In genomic region chr2:174902491-174903242, GRCh38 we compare ENCODE assay signal across 16 cellular contexts.
DNase-seq lines count a peak whose midpoint lies in the region; ATAC-seq, FAIRE-seq and TF ChIP-seq lines count a peak whose summit lies in the region.
"Had no signal": no experiment of that assay in that cellular context is flagged by ENCODE, and none has a peak within 500 bp of the region (broad histone marks: within the 10 kb centered on the region; RNA-seq: fewer than 3 reads in every experiment).

No MANE protein-coding gene starts in this region.

- DNase-seq in D721Med (ENCODE audit: insufficient read length, low spot score) (no peak), SK-N-DZ (ENCODE audit: low spot score) (peak; percentile 79), choroid plexus epithelial cell (ENCODE audit: low read depth) (peak; percentile 72), neural progenitor cell (ENCODE audit: low spot score) (no peak), GM19238 (ENCODE audit: insufficient read length, low spot score) (no peak), foreskin melanocyte (no peak), midbrain (lab: John Stamatoyannopoulos, UW) (no peak)
- DNase-seq: activated CD8-positive, alpha-beta memory T cell treated with anti-CD3 and anti-CD28 coated beads, Interleukin-2, amount 10 ng/mL, durations not matched to agents 7 days and 5 days; mesendoderm; MM.1S; Peyer's patch; stimulated activated CD4-positive, alpha-beta T cell treated with anti-CD3 and anti-CD28 coated beads, Interleukin-4, amount 100 ng/mL, for 24 hours; T-helper 9 cell had no signal

- H2AFZ ChIP-seq in neural progenitor cell (replicated peaks): no peak overlapping the region

- H3K27me3 ChIP-seq in neural progenitor cell: no peaks in the 10 kb centered on the region
- H3K27me3 ChIP-seq: Peyer's patch had no signal

- H3K27ac ChIP-seq in neural progenitor cell: peak overlapping the region; percentile 76
- H3K27ac ChIP-seq: Peyer's patch, prostate gland had no signal

- H3K36me3 Mint-ChIP-seq in neural progenitor cell: peaks cover 11% of the 10 kb centered on the region
- H3K36me3 Mint-ChIP-seq: activated CD8-positive, alpha-beta memory T cell treated with anti-CD3 and anti-CD28 coated beads, Interleukin-2, amount 10 ng/mL, durations not matched to agents 7 days and 5 days had no signal

- peaks cover 5% of the 10 kb centered on the region for H3K36me3 ChIP-seq in neural progenitor cell
- H3K36me3 ChIP-seq: Peyer's patch, prostate gland had no signal

- no peaks in the 10 kb centered on the region for H4K20me1 ChIP-seq in neural progenitor cell (ENCODE audit: low read depth)

- H3K9ac ChIP-seq in neural progenitor cell: no peak overlapping the region

- no peak for ATAC-seq in GM21390 (IDR thresholded peaks at IDR 0.05; ENCODE audit: unreplicated experiment)
- ATAC-seq: activated CD8-positive, alpha-beta memory T cell treated with anti-CD3 and anti-CD28 coated beads, Interleukin-2, amount 10 ng/mL, durations not matched to agents 7 days and 5 days had no signal

- FAIRE-seq in D721Med (lab: Jason Lieb, UNC): peak; percentile 92

- H3K4me1 Mint-ChIP-seq in neural progenitor cell: peaks cover 25% of the 10 kb centered on the region

- no peak overlapping the region for H3K4me3 ChIP-seq in choroid plexus epithelial cell (ENCODE audit: low read depth, low read length)
- H3K4me3 ChIP-seq in neural progenitor cell: no peak overlapping the region
- H3K4me3 ChIP-seq: Peyer's patch, prostate gland had no signal

- peak overlapping the region; percentile 61 for H3K27ac Mint-ChIP-seq in neural progenitor cell
- H3K27ac Mint-ChIP-seq: activated CD8-positive, alpha-beta memory T cell treated with anti-CD3 and anti-CD28 coated beads, Interleukin-2, amount 10 ng/mL, durations not matched to agents 7 days and 5 days had no signal

- no peak overlapping the region for H3K4me3 Mint-ChIP-seq in neural progenitor cell
- H3K4me3 Mint-ChIP-seq: activated CD8-positive, alpha-beta memory T cell treated with anti-CD3 and anti-CD28 coated beads, Interleukin-2, amount 10 ng/mL, durations not matched to agents 7 days and 5 days; CD8-positive, alpha-beta memory T cell had no signal

- peaks cover 25% of the 10 kb centered on the region for H3K4me1 ChIP-seq in neural progenitor cell
- H3K4me1 ChIP-seq: Peyer's patch, prostate gland had no signal

- no peaks in the 10 kb centered on the region for H3K79me2 ChIP-seq in neural progenitor cell (ENCODE audit: low read depth)

- H3K27me3 Mint-ChIP-seq in neural progenitor cell (ENCODE audit: insufficient read depth, low read depth): peaks cover 2% of the 10 kb centered on the region
- H3K27me3 Mint-ChIP-seq: CD8-positive, alpha-beta memory T cell had no signal

- H3K4me2 ChIP-seq in neural progenitor cell: no peak overlapping the region

- H3K9me3 ChIP-seq in neural progenitor cell (ENCODE audit: low read depth): no peaks in the 10 kb centered on the region
- H3K9me3 ChIP-seq: Peyer's patch, prostate gland had no signal

- H3K9me3 Mint-ChIP-seq in neural progenitor cell: no peaks in the 10 kb centered on the region
- H3K9me3 Mint-ChIP-seq: CD8-positive, alpha-beta memory T cell had no signal

- TF ChIP-seq CTCF in D721Med (IDR thresholded peaks at IDR 0.05; ENCODE audit: insufficient read depth, missing control alignments) (no peak), choroid plexus epithelial cell (conservative IDR thresholded peaks at IDR 0.05; ENCODE audit: low read depth, low read length) (no peak), neural progenitor cell (IDR thresholded peaks at IDR 0.05) (no peak)

- peaks cover 17% of the 10 kb centered on the region for H3F3A ChIP-seq in neural progenitor cell (ENCODE audit: low read depth)

Comparison
In these comparisons a context has a peak if more than half of its experiments do, and no peak if none do; other contexts are left out.
1. DNase-seq: peak in SK-N-DZ (single experiment) and choroid plexus epithelial cell (single experiment); none in D721Med (single experiment), neural progenitor cell (single experiment), GM19238 (single experiment), foreskin melanocyte (single experiment) and midbrain (single experiment).